ENCODE assay signal across 20 cellular contexts in genomic region chr5:26148569-26149107, GRCh38.
"Had no signal": no experiment of that assay in that cellular context is flagged by ENCODE, and none has a peak within 500 bp of the region (broad histone marks: within the 10 kb centered on the region; RNA-seq: fewer than 3 reads in every experiment).

No MANE protein-coding gene starts in this region.

- H3K27me3 Mint-ChIP-seq: activated naive CD4-positive, alpha-beta T cell treated with anti-CD3 and anti-CD28 coated beads, Interleukin-2, amount 50 U/mL, for 24 hours; central memory CD8-positive, alpha-beta T cell; type B pancreatic cell had no signal

- H3K4me1 ChIP-seq: ascending aorta, gastroesophageal sphincter, psoas muscle, testis had no signal

- H3K4me3 ChIP-seq: ascending aorta, coronary artery, gastroesophageal sphincter, psoas muscle, testis had no signal

- H3K36me3 ChIP-seq: ascending aorta, gastroesophageal sphincter had no signal

- H3K9me3 ChIP-seq: ascending aorta, gastroesophageal sphincter, psoas muscle, testis had no signal

- H3K36me3 Mint-ChIP-seq: activated naive CD4-positive, alpha-beta T cell treated with anti-CD3 and anti-CD28 coated beads, Interleukin-2, amount 50 U/mL, for 24 hours; stimulated activated effector memory CD8-positive, alpha-beta T cell treated with anti-CD3 and anti-CD28 coated beads, Interleukin-12 subunit alpha, Interleukin-12 subunit beta, amount 100 ng/mL, for 72 hours; type B pancreatic cell had no signal

- H3K9me3 Mint-ChIP-seq: type B pancreatic cell had no signal

- DNase-seq: activated CD4-positive, alpha-beta T cell treated with anti-CD3 and anti-CD28 coated beads for 1 hour; activated CD8-positive, alpha-beta memory T cell treated with anti-CD3 and anti-CD28 coated beads for 24 hours; activated CD8-positive, alpha-beta memory T cell treated with anti-CD3 and anti-CD28 coated beads, Interleukin-2, amount 50 U/mL, for 48 hours; activated gamma-delta T cell; activated T-cell treated with anti-CD3 and anti-CD28 coated beads, Interleukin-2, amount 50 U/mL, for 48 hours; midbrain; right cardiac atrium; small intestine; stimulated activated CD4-positive, alpha-beta T cell treated with anti-CD3 and anti-CD28 coated beads, Interleukin-4, amount 100 ng/mL, for 24 hours; T1000; testis had no signal

- H3K27me3 ChIP-seq: ascending aorta, gastroesophageal sphincter, testis had no signal

- H3K4me3 Mint-ChIP-seq: activated naive CD4-positive, alpha-beta T cell treated with anti-CD3 and anti-CD28 coated beads, Interleukin-2, amount 50 U/mL, for 24 hours; central memory CD8-positive, alpha-beta T cell; stimulated activated effector memory CD8-positive, alpha-beta T cell treated with anti-CD3 and anti-CD28 coated beads, Interleukin-12 subunit alpha, Interleukin-12 subunit beta, amount 100 ng/mL, for 72 hours; type B pancreatic cell had no signal

- H3K4me1 Mint-ChIP-seq: activated naive CD4-positive, alpha-beta T cell treated with anti-CD3 and anti-CD28 coated beads, Interleukin-2, amount 50 U/mL, for 24 hours; central memory CD8-positive, alpha-beta T cell; stimulated activated effector memory CD8-positive, alpha-beta T cell treated with anti-CD3 and anti-CD28 coated beads, Interleukin-12 subunit alpha, Interleukin-12 subunit beta, amount 100 ng/mL, for 72 hours had no signal

- ATAC-seq: esophagus mucosa; gastroesophageal sphincter; psoas muscle; right cardiac atrium; stimulated activated effector memory CD8-positive, alpha-beta T cell treated with anti-CD3 and anti-CD28 coated beads, Interleukin-12 subunit alpha, Interleukin-12 subunit beta, amount 100 ng/mL, for 72 hours had no signal

- H3K27ac Mint-ChIP-seq: activated naive CD4-positive, alpha-beta T cell treated with anti-CD3 and anti-CD28 coated beads, Interleukin-2, amount 50 U/mL, for 24 hours; stimulated activated effector memory CD8-positive, alpha-beta T cell treated with anti-CD3 and anti-CD28 coated beads, Interleukin-12 subunit alpha, Interleukin-12 subunit beta, amount 100 ng/mL, for 72 hours; type B pancreatic cell had no signal
